12 cellular contexts compared by ENCODE assay signal in the genomic region with DNA sequence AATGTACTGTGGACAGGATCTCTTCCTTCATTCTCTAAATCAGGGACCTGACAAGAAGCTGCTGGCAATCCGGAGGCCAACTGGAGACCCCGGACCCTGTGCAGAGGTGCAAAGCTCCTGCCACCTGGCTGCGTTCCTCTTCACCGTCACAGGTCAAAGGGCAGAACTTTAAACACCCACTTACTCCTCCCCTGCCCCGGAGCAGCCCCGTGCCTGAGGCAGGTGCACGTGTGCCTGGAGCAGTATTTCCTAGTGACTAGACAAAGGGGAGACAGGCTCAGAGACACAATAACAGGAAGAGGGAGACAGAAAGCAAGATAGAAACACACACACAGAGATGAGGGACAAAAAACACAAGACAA. TPM values are rescaled to one million over a fixed set of nuclear protein-coding genes. Genes with fewer than 3 reads are reported as not detected.
A peak's percentile ranks its signal among the peaks of the same experiment; 100 is the strongest.
DNase-seq lines count a peak whose midpoint lies in the region; ATAC-seq and TF ChIP-seq lines count a peak whose summit lies in the region.
"Had no signal": no experiment of that assay in that cellular context is flagged by ENCODE, and none has a peak within 500 bp of the region (broad histone marks: within the 10 kb centered on the region; RNA-seq: fewer than 3 reads in every experiment).

No MANE protein-coding gene starts in this region.

- ATAC-seq in activated naive CD8-positive, alpha-beta T cell treated with anti-CD3 and anti-CD28 coated beads, Interleukin-2, amount 50 U/mL, for 24 hours: no peak
- ATAC-seq in GM21515 (IDR thresholded peaks at IDR 0.05; ENCODE audit: unreplicated experiment): no peak
- no peak for ATAC-seq in CD8-positive, alpha-beta T cell

- TF ChIP-seq CTCF in Peyer's patch (IDR thresholded peaks at IDR 0.05) (peak in 1 of 6 experiments; percentile 9), transverse colon (IDR thresholded peaks at IDR 0.05) (no peak)
- no peak for TF ChIP-seq CTCF in CD8-positive, alpha-beta T cell (IDR thresholded peaks at IDR 0.05)

- DNase-seq in activated naive CD8-positive, alpha-beta T cell treated with anti-CD3 and anti-CD28 coated beads for 36 hours: no peak
- DNase-seq in activated naive CD8-positive, alpha-beta T cell treated with anti-CD3 and anti-CD28 coated beads, Interleukin-2, amount 50 U/mL, for 24 hours: no peak
- DNase-seq in Peyer's patch (peak in 2 of 3 donors; percentile 77), kidney tubule cell (ENCODE audit: low spot score) (peak; percentile 60), transverse colon (peak; percentile 20)
- DNase-seq in CD8-positive, alpha-beta T cell: no peak
- DNase-seq in activated CD4-positive, alpha-beta T cell treated with anti-CD3 and anti-CD28 coated beads for 48 hours: no peak
- DNase-seq: stimulated activated CD4-positive, alpha-beta T cell treated with anti-CD3 and anti-CD28 coated beads, Interleukin-1b, Interleukin-23, amount 100 ng/mL, for 48 hours had no signal

- intact Hi-C loops in transverse colon (cut with DNase I; ENCODE audit: low total_unique reads): no loop called here
- intact Hi-C loops in CD8-positive, alpha-beta T cell (cut with DNase I, micrococcal nuclease): loop anchor here (1.0 to 5.0 kb wide), 3 partner anchors 269 to 278 kb away; no protein-coding TSS in a partner anchor

- H3K4me3 ChIP-seq in Peyer's patch: peak overlapping the region in 2 of 4 donors; percentile 10 to 22
- peak overlapping the region in 2 of 4 donors; percentile 12 to 24 for H3K4me3 ChIP-seq in transverse colon
- no peak overlapping the region for H3K4me3 ChIP-seq in CD8-positive, alpha-beta T cell (ENCODE audit: low read depth, low read length)

- peaks cover 19% of the 10 kb centered on the region for H3K4me1 Mint-ChIP-seq in activated naive CD8-positive, alpha-beta T cell treated with anti-CD3 and anti-CD28 coated beads for 36 hours
- H3K4me1 Mint-ChIP-seq in activated naive CD8-positive, alpha-beta T cell treated with anti-CD3 and anti-CD28 coated beads, Interleukin-2, amount 50 U/mL, for 24 hours: peaks cover 21% of the 10 kb centered on the region
- H3K4me1 Mint-ChIP-seq in CD8-positive, alpha-beta T cell (ENCODE audit: low read depth): peaks cover 12% of the 10 kb centered on the region

- H3K4me3 Mint-ChIP-seq in activated naive CD8-positive, alpha-beta T cell treated with anti-CD3 and anti-CD28 coated beads for 36 hours: no peak overlapping the region
- no peak overlapping the region for H3K4me3 Mint-ChIP-seq in activated naive CD8-positive, alpha-beta T cell treated with anti-CD3 and anti-CD28 coated beads, Interleukin-2, amount 50 U/mL, for 24 hours
- H3K4me3 Mint-ChIP-seq in CD8-positive, alpha-beta T cell: no peak overlapping the region

- no peaks in the 10 kb centered on the region for H3K36me3 Mint-ChIP-seq in activated naive CD8-positive, alpha-beta T cell treated with anti-CD3 and anti-CD28 coated beads for 36 hours
- no peaks in the 10 kb centered on the region for H3K36me3 Mint-ChIP-seq in activated naive CD8-positive, alpha-beta T cell treated with anti-CD3 and anti-CD28 coated beads, Interleukin-2, amount 50 U/mL, for 24 hours (ENCODE audit: low read depth)
- no peaks in the 10 kb centered on the region for H3K36me3 Mint-ChIP-seq in CD8-positive, alpha-beta T cell
- H3K36me3 Mint-ChIP-seq: T-cell had no signal

- TF ChIP-seq POLR2A in Peyer's patch (IDR thresholded peaks at IDR 0.05): peak in 1 of 2 donors; percentile 41
- TF ChIP-seq POLR2A in transverse colon (IDR thresholded peaks at IDR 0.05): no peak

- H3K9me3 ChIP-seq in Peyer's patch (no peaks in the 10 kb centered on the region), transverse colon (no peaks in the 10 kb centered on the region)
- H3K9me3 ChIP-seq in CD8-positive, alpha-beta T cell (ENCODE audit: low read length): no peaks in the 10 kb centered on the region

- in situ Hi-C loops in transverse colon (cut with MboI; ENCODE audit: low pct_ligation_motif_present in 1 of 4, low pct_unique_long_range_greater_than_20kb in 1 of 4, low sequenced_read_pairs in 3 of 4): loop anchor here (25.0 kb wide), 1 partner anchor 262 kb away; no protein-coding TSS in a partner anchor

- CTCF ChIA-PET in CD8-positive, alpha-beta T cell (lab: Charles Lee): interaction anchor here (0.6 to 1.9 kb wide), 8 partner anchors 10 to 308 kb away, joined by 3 to 8 read pairs (median 3); no protein-coding TSS in a partner anchor

- H3K9me3 Mint-ChIP-seq in activated naive CD8-positive, alpha-beta T cell treated with anti-CD3 and anti-CD28 coated beads for 36 hours: no peaks in the 10 kb centered on the region
- H3K9me3 Mint-ChIP-seq in activated naive CD8-positive, alpha-beta T cell treated with anti-CD3 and anti-CD28 coated beads, Interleukin-2, amount 50 U/mL, for 24 hours: no peaks in the 10 kb centered on the region
- no peaks in the 10 kb centered on the region for H3K9me3 Mint-ChIP-seq in CD8-positive, alpha-beta T cell
- H3K9me3 Mint-ChIP-seq: T-cell had no signal

- POLR2A ChIA-PET in CD8-positive, alpha-beta T cell (lab: Charles Lee): no interaction called here

- H3K4me1 ChIP-seq in Peyer's patch (peaks cover 0 to 26% (median 2%) of the 10 kb centered on the region in 4 donors), transverse colon (peaks cover 0 to 23% (median 6%) of the 10 kb centered on the region in 4 donors)
- H3K4me1 ChIP-seq in CD8-positive, alpha-beta T cell (ENCODE audit: insufficient read depth, low read length): peaks cover 13% of the 10 kb centered on the region

- peaks cover 5% of the 10 kb centered on the region for H3K27me3 Mint-ChIP-seq in activated naive CD8-positive, alpha-beta T cell treated with anti-CD3 and anti-CD28 coated beads for 36 hours
- no peaks in the 10 kb centered on the region for H3K27me3 Mint-ChIP-seq in activated naive CD8-positive, alpha-beta T cell treated with anti-CD3 and anti-CD28 coated beads, Interleukin-2, amount 50 U/mL, for 24 hours
- H3K27me3 Mint-ChIP-seq in CD8-positive, alpha-beta T cell (ENCODE audit: low read depth): no peaks in the 10 kb centered on the region
- H3K27me3 Mint-ChIP-seq: T-cell had no signal

- H3K27ac ChIP-seq in Peyer's patch (peak overlapping the region in 3 of 4 donors; percentile 60 to 87 (median 82)), transverse colon (peak overlapping the region in 3 of 4 donors; percentile 10 to 41 (median 38))
- H3K27ac ChIP-seq in CD8-positive, alpha-beta T cell (ENCODE audit: low read depth, low read length): no peak overlapping the region

- no peak for TF ChIP-seq EP300 in transverse colon (IDR thresholded peaks at IDR 0.05; ENCODE audit: low read depth)

- 45% methylated on average over 7 of the region's 7 CpGs; no CpG with 5 or more reads in 1 of the 2 donors for WGBS in transverse colon (ENCODE audit: low coverage in 1 of 2), 2 donors

- H3K36me3 ChIP-seq in Peyer's patch (no peaks in the 10 kb centered on the region), transverse colon (no peaks in the 10 kb centered on the region)
- no peaks in the 10 kb centered on the region for H3K36me3 ChIP-seq in CD8-positive, alpha-beta T cell (ENCODE audit: insufficient read depth, low read length)

- H3K27ac Mint-ChIP-seq in activated naive CD8-positive, alpha-beta T cell treated with anti-CD3 and anti-CD28 coated beads for 36 hours: peak overlapping the region; percentile 11
- no peak overlapping the region for H3K27ac Mint-ChIP-seq in activated naive CD8-positive, alpha-beta T cell treated with anti-CD3 and anti-CD28 coated beads, Interleukin-2, amount 50 U/mL, for 24 hours
- H3K27ac Mint-ChIP-seq in CD8-positive, alpha-beta T cell: no peak overlapping the region

- H3K27me3 ChIP-seq in Peyer's patch: no peaks in the 10 kb centered on the region
- no peaks in the 10 kb centered on the region for H3K27me3 ChIP-seq in transverse colon
- no peaks in the 10 kb centered on the region for H3K27me3 ChIP-seq in CD8-positive, alpha-beta T cell (ENCODE audit: insufficient read depth, low read length)

RNA-seq across cellular contexts. Expression of gene PIGC, which starts 6.6 kb away (rescaled TPM):
- 10 to 100 TPM; 18.5 to 20.1 TPM for total RNA-seq in activated naive CD8-positive, alpha-beta T cell treated with anti-CD3 and anti-CD28 coated beads for 36 hours
- total RNA-seq in Peyer's patch (10 to 100 TPM; 19.0 to 24.5 (median 20.4) TPM), transverse colon (10 to 100 TPM in 3 of 4 donors, 1 to 10 TPM in 1; 9.8 to 43.8 (median 22.8) TPM)
- 10 to 100 TPM; 22.1 to 23.2 TPM for total RNA-seq in CD8-positive, alpha-beta T cell

RNA-seq across cellular contexts. Expression of gene C1orf105, which starts 30.0 kb away (rescaled TPM):
- not detected for total RNA-seq in activated naive CD8-positive, alpha-beta T cell treated with anti-CD3 and anti-CD28 coated beads for 36 hours
- not detected for total RNA-seq in Peyer's patch
- total RNA-seq in transverse colon: not detected
- total RNA-seq in CD8-positive, alpha-beta T cell: not detected
- total RNA-seq: glomerular endothelial cell, mucosa of gallbladder, T-cell had no signal

Comparison
In these comparisons a context has a peak if more than half of its experiments do, and no peak if none do; other contexts are left out.
1. DNase-seq: peak in Peyer's patch (2 of 3), kidney tubule cell (single experiment) and transverse colon (single experiment); none in activated naive CD8-positive, alpha-beta T cell treated with anti-CD3 and anti-CD28 coated beads for 36 hours (single experiment), activated naive CD8-positive, alpha-beta T cell treated with anti-CD3 and anti-CD28 coated beads, Interleukin-2, amount 50 U/mL, for 24 hours (single experiment), CD8-positive, alpha-beta T cell (0 of 7) and activated CD4-positive, alpha-beta T cell treated with anti-CD3 and anti-CD28 coated beads for 48 hours (single experiment).